Comparison of ENCODE assay signal across 12 cellular contexts in the genomic region with DNA sequence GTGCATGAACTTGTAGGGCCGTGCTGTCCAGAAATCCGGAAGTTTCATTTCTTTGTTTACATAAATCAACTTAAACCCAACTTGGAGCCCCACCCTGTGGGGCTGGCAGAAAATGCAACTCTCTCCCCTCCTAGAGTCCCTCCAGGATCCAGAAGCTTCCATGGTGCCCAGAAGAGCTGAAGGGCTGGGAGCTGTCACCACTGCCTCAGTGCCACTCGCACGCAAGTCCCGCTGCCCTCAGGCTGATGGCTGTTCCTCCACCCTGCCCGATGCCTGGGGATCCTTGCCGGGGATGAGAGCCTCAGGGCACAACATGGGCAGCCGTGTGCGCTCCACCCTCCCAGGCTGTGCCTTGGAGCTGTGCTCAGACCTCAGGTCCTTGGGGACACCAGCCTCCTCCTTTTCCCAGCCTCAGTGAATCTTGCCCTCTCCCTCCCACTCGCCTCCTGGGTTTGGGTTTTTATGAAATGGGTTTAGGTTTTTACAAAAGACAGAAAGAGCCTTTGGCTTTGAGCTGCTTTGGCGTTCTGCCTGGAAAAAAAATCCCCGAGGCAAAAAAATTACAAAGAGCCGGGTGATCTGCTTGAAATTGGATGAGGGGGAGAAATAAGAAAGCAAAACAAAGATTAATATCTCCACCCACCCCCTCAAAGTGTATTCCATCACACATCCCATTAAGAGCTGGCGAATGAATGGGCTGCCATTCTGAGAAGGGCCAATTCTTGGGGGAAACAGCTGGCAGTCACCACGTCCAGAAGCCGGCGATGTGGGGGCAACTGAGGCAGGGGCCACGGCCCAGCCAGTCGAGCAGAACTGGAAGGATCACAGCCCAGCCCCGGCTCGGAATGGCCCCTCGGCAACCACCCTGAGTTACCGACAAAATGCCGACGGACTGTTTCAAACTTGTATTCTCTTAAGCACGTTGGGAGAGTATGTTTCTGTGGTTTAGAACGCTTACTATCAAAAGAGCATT.
DNase-seq lines count a peak whose midpoint lies in the region; ATAC-seq and TF ChIP-seq lines count a peak whose summit lies in the region.
"Had no signal": no experiment of that assay in that cellular context is flagged by ENCODE, and none has a peak within 500 bp of the region (broad histone marks: within the 10 kb centered on the region; RNA-seq: fewer than 3 reads in every experiment).

No MANE protein-coding gene starts in this region.

- POLR2A ChIA-PET in BJ (lab: Charles Lee): no interaction called here
- POLR2A ChIA-PET in RWPE1 (lab: Yijun Ruan, JAX; ENCODE audit: low non-redundant PET): no interaction called here
- POLR2A ChIA-PET in T-cell (lab: Charles Lee): no interaction called here

- H3K4me3 ChIP-seq in BJ (ENCODE audit: low read depth, low read length) (peak overlapping the region; percentile 33), fibroblast of mammary gland (ENCODE audit: control insufficient read depth, low read depth, low read length) (peak overlapping the region; percentile 31)

- CTCF ChIA-PET in BJ (lab: Yijun Ruan, JAX): interaction anchor here (0.8 to 2.2 kb wide), 14 partner anchors 9 to 1080 kb away, joined by 3 to 8 read pairs (median 4); a partner anchor contains a TSS
- CTCF ChIA-PET in RWPE1 (lab: Yijun Ruan, JAX): interaction anchor here (0.6 kb wide), 2 partner anchors 148 to 311 kb away, joined by 3 to 4 read pairs; no protein-coding TSS in a partner anchor
- CTCF ChIA-PET in T-cell (lab: Charles Lee): no interaction called here

- H3K27me3 ChIP-seq in BJ (ENCODE audit: control insufficient read depth, insufficient read depth, low read length): peaks cover 12% of the 10 kb centered on the region

- TF ChIP-seq CTCF in BJ (IDR thresholded peaks at IDR 0.05; ENCODE audit: insufficient read depth, low read depth, low read length) (peak; percentile 60), RWPE1 (conservative IDR thresholded peaks at IDR 0.05; ENCODE audit: low read depth) (no peak), fibroblast of mammary gland (conservative IDR thresholded peaks at IDR 0.05; ENCODE audit: control insufficient read depth, insufficient read depth, low read depth, low read length) (peak; percentile 46), nephron (IDR thresholded peaks at IDR 0.05; ENCODE audit: unreplicated experiment in 3 of 3) (no peak)

- H3K36me3 Mint-ChIP-seq in nephron (ENCODE audit: low read depth) (peaks cover 13% of the 10 kb centered on the region), T-cell (no peaks in the 10 kb centered on the region)

- H3K27me3 Mint-ChIP-seq in nephron (ENCODE audit: low read depth): peaks cover 67% of the 10 kb centered on the region
- H3K27me3 Mint-ChIP-seq in T-cell: peaks cover 29 to 39% of the 10 kb centered on the region in 2 donors

- H3K27ac Mint-ChIP-seq in nephron: peak overlapping the region; percentile 94 to 100 (median 99)
- no peak overlapping the region for H3K27ac Mint-ChIP-seq in T-cell

- peaks cover 61% of the 10 kb centered on the region for H3K4me1 Mint-ChIP-seq in nephron
- no peaks in the 10 kb centered on the region for H3K4me1 Mint-ChIP-seq in T-cell

- H3K4me3 Mint-ChIP-seq in nephron: peak overlapping the region in 2 of 3 experiments; percentile 29 to 56
- no peak overlapping the region for H3K4me3 Mint-ChIP-seq in T-cell

- ATAC-seq in esophagus mucosa (no peak), T-cell (replicated peaks in 1 of 4) (no peak)

- DNase-seq in BJ (ENCODE audit: low read depth): peak; percentile 49
- peak; percentile 18 for DNase-seq in RWPE1 (ENCODE audit: low spot score)
- DNase-seq in fibroblast of mammary gland (ENCODE audit: low read depth): peak; percentile 76
- DNase-seq in NCI-H1092 (lab: John Stamatoyannopoulos, UW): no peak
- DNase-seq in SKM-1 (lab: John Stamatoyannopoulos, UW; ENCODE audit: unreplicated experiment): no peak
- DNase-seq in T-cell: no peak
- DNase-seq: activated CD4-positive, alpha-beta T cell treated with anti-CD3 and anti-CD28 coated beads for 1 hour; Calu3; caudate nucleus; NCI-H187 had no signal

- H3K9me3 Mint-ChIP-seq in nephron (peaks cover 21% of the 10 kb centered on the region), T-cell (peaks cover 4 to 12% (median 8%) of the 10 kb centered on the region in 3 donors)

- H3K36me3 ChIP-seq in BJ (ENCODE audit: control insufficient read depth, insufficient read depth, low read length): no peaks in the 10 kb centered on the region

- peak overlapping the region; percentile 36; the same call in 1 of the 2 replicates for H3K27ac ChIP-seq in RWPE1

Comparison
In these comparisons a context has a peak if more than half of its experiments do, and no peak if none do; other contexts are left out.
1. DNase-seq: peak in BJ (single experiment), RWPE1 (single experiment) and fibroblast of mammary gland (single experiment); none in NCI-H1092 (single experiment), SKM-1 (single experiment) and T-cell (0 of 34).
2. CTCF ChIP-seq: peak in BJ (single experiment) and fibroblast of mammary gland (single experiment); none in RWPE1 (single experiment) and nephron (0 of 3).
3. H3K27ac Mint-ChIP-seq: peak in nephron (3 of 3); none in T-cell (0 of 2).
4. H3K4me3 Mint-ChIP-seq: peak in nephron (2 of 3); none in T-cell (0 of 3).
5. CTCF ChIA-PET loops: an anchor here in BJ (0.8 to 2.2 kb wide) and RWPE1 (0.6 kb wide); none called in T-cell.